17 cellular contexts compared by ENCODE assay signal in the genomic region with DNA sequence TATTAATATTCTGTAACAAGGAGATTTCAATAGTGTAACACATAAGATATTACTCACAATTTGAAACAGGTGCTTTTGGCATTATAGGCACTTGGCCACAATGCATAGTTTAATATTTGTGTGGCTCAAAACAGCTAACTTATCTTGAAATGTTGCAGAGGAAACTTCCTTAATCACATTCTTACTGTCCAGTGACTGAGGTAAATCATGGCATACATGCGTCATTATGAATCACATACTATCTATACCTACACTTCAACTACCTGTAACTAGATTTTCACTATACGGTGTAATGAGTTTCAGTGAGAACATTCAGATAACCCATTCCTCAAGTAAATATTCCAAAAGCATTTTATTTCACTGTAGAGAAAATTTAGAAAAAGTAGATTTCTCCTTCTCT.
A peak's percentile ranks its signal among the peaks of the same experiment; 100 is the strongest.
DNase-seq lines count a peak whose midpoint lies in the region; ATAC-seq, FAIRE-seq and TF ChIP-seq lines count a peak whose summit lies in the region.
"Had no signal": no experiment of that assay in that cellular context is flagged by ENCODE, and none has a peak within 500 bp of the region (broad histone marks: within the 10 kb centered on the region; RNA-seq: fewer than 3 reads in every experiment).

No MANE protein-coding gene starts in this region.

- DNase-seq in HTR-8/SVneo (ENCODE audit: insufficient read length, low spot score) = no peak
- peak; percentile 55 for DNase-seq in PC-3
- DNase-seq in bronchial epithelial cell (ENCODE audit: low read depth) = peak; percentile 67
- DNase-seq in smooth muscle cell (lab: John Stamatoyannopoulos, UW; ENCODE audit: unreplicated experiment) = no peak
- no peak for DNase-seq in activated CD8-positive, alpha-beta memory T cell treated with anti-CD3 and anti-CD28 coated beads, Interleukin-2, amount 50 U/mL, for 4 hours
- no peak for DNase-seq in anterior cingulate cortex (lab: John Stamatoyannopoulos, UW)
- DNase-seq: Calu3; CD8-positive, alpha-beta T cell; DMS79 treated with DMSO at 0.1 percent for 48 hours; GF-D8; GOT3; H7; HFFc6 had no signal

- H3K27ac ChIP-seq in PC-3 (ENCODE audit: low read length) (peak overlapping the region; percentile 72), smooth muscle cell (ENCODE audit: low read depth) (no peak overlapping the region)
- H3K27ac ChIP-seq: BLaER1 treated with 17β-estradiol and CSF1 and Interleukin-3, amounts not matched to agents 10 nM and 100 nM had no signal

- no peak overlapping the region for H3K4me3 Mint-ChIP-seq in stimulated activated memory B cell treated with anti-CD40 and anti-IgM and Interleukin-4, amounts not matched to agents 10 μg/mL and 1 μg/mL and 100 μg/mL, for 72 hours
- H3K4me3 Mint-ChIP-seq: B cell; CD8-positive, alpha-beta T cell; HFFc6 had no signal

- H3K9ac ChIP-seq in PC-3 (ENCODE audit: low read length) (peak overlapping the region; percentile 25; the same call in 1 of the 2 replicates), smooth muscle cell (ENCODE audit: low read depth) (no peak overlapping the region)
- H3K9ac ChIP-seq: BLaER1 treated with 17β-estradiol and CSF1 and Interleukin-3, amounts not matched to agents 10 nM and 100 nM had no signal

- ATAC-seq in PC-3 = no peak; the same call in 1 of the 2 replicates
- no peak for ATAC-seq in stimulated activated memory B cell treated with anti-CD40 and anti-IgM and Interleukin-4, amounts not matched to agents 10 μg/mL and 1 μg/mL and 100 μg/mL, for 72 hours
- ATAC-seq: CD8-positive, alpha-beta T cell; HCT116 had no signal

- no peaks in the 10 kb centered on the region for H3K79me2 ChIP-seq in PC-3 (ENCODE audit: low read length)
- no peaks in the 10 kb centered on the region for H3K79me2 ChIP-seq in smooth muscle cell (ENCODE audit: low read depth)

- H3K4me2 ChIP-seq in PC-3 (ENCODE audit: low read length) (peak overlapping the region; percentile 26; the same call in 1 of the 2 replicates), smooth muscle cell (no peak overlapping the region)
- H3K4me2 ChIP-seq: BLaER1 treated with 17β-estradiol and CSF1 and Interleukin-3, amounts not matched to agents 10 nM and 100 nM had no signal

- FAIRE-seq in HTR-8/SVneo (lab: Jason Lieb, UNC) (peak; percentile 13), bronchial epithelial cell (lab: Jason Lieb, UNC) (no peak)

- H3K36me3 ChIP-seq in PC-3 (ENCODE audit: low read depth, low read length) (no peaks in the 10 kb centered on the region), bronchial epithelial cell (ENCODE audit: control insufficient read depth, insufficient read depth, low read length) (no peaks in the 10 kb centered on the region), smooth muscle cell (ENCODE audit: low read depth) (no peaks in the 10 kb centered on the region)
- H3K36me3 ChIP-seq: BLaER1 treated with 17β-estradiol and CSF1 and Interleukin-3, amounts not matched to agents 10 nM and 100 nM had no signal

- H4K20me1 ChIP-seq in PC-3 (ENCODE audit: low read length) (no peaks in the 10 kb centered on the region), smooth muscle cell (ENCODE audit: low read depth) (peaks cover 37% of the 10 kb centered on the region)
- H4K20me1 ChIP-seq: BLaER1 treated with 17β-estradiol and CSF1 and Interleukin-3, amounts not matched to agents 10 nM and 100 nM had no signal

- H3K27ac Mint-ChIP-seq in stimulated activated memory B cell treated with anti-CD40 and anti-IgM and Interleukin-4, amounts not matched to agents 10 μg/mL and 1 μg/mL and 100 μg/mL, for 72 hours = peak overlapping the region; percentile 40
- H3K27ac Mint-ChIP-seq: B cell; CD8-positive, alpha-beta T cell; HFFc6 had no signal

- H3K27me3 Mint-ChIP-seq in stimulated activated memory B cell treated with anti-CD40 and anti-IgM and Interleukin-4, amounts not matched to agents 10 μg/mL and 1 μg/mL and 100 μg/mL, for 72 hours = no peaks in the 10 kb centered on the region
- H3K27me3 Mint-ChIP-seq: B cell had no signal

- H3K36me3 Mint-ChIP-seq in stimulated activated memory B cell treated with anti-CD40 and anti-IgM and Interleukin-4, amounts not matched to agents 10 μg/mL and 1 μg/mL and 100 μg/mL, for 72 hours = no peaks in the 10 kb centered on the region
- H3K36me3 Mint-ChIP-seq: CD8-positive, alpha-beta T cell had no signal

- BruUV-seq in PC-3 (replicated peaks; lab: Mats Ljungman, UMichigan) = no TSS peak

- POLR2A ChIA-PET in PC-3 (lab: Charles Lee; ENCODE audit: unreplicated experiment) = no interaction called here

- H2AFZ ChIP-seq in PC-3 (ENCODE audit: low read length) = no peak overlapping the region
- H2AFZ ChIP-seq in smooth muscle cell (ENCODE audit: low read depth) = no peak overlapping the region

- no peaks in the 10 kb centered on the region for H3K9me3 Mint-ChIP-seq in stimulated activated memory B cell treated with anti-CD40 and anti-IgM and Interleukin-4, amounts not matched to agents 10 μg/mL and 1 μg/mL and 100 μg/mL, for 72 hours
- H3K9me3 Mint-ChIP-seq: CD8-positive, alpha-beta T cell; HFFc6 had no signal

- no peaks in the 10 kb centered on the region for H3K9me2 ChIP-seq in PC-3 (replicated peaks; ENCODE audit: low read length)

- TF ChIP-seq CTCF in PC-3 (conservative IDR thresholded peaks at IDR 0.05; ENCODE audit: low read depth, low read length) = no peak
- TF ChIP-seq CTCF in bronchial epithelial cell (IDR thresholded peaks at IDR 0.05; ENCODE audit: insufficient read depth, low read length, severe bottlenecking) = no peak
- no peak for TF ChIP-seq CTCF in smooth muscle cell (IDR thresholded peaks at IDR 0.05; ENCODE audit: borderline replicate concordance, insufficient read depth, poor library complexity, severe bottlenecking)

- WGBS in smooth muscle cell (ENCODE audit: low lambda C conversion rate) = 94% methylated on average over 2 of the region's 2 CpGs

- CTCF ChIA-PET in PC-3 (lab: Charles Lee) = no interaction called here

- peaks cover 22% of the 10 kb centered on the region for H3K4me1 ChIP-seq in PC-3 (ENCODE audit: insufficient read depth, low read length)
- no peaks in the 10 kb centered on the region for H3K4me1 ChIP-seq in smooth muscle cell (ENCODE audit: low read depth)
- H3K4me1 ChIP-seq: BLaER1 treated with 17β-estradiol and CSF1 and Interleukin-3, amounts not matched to agents 10 nM and 100 nM had no signal

- no peaks in the 10 kb centered on the region for H3K9me3 ChIP-seq in PC-3 (ENCODE audit: low read length)
- no peaks in the 10 kb centered on the region for H3K9me3 ChIP-seq in smooth muscle cell (replicated peaks; ENCODE audit: low read depth)
- H3K9me3 ChIP-seq: BLaER1 treated with 17β-estradiol and CSF1 and Interleukin-3, amounts not matched to agents 10 nM and 100 nM had no signal

- no peaks in the 10 kb centered on the region for H3F3A ChIP-seq in PC-3 (ENCODE audit: low read length, unreplicated experiment)
- no peaks in the 10 kb centered on the region for H3F3A ChIP-seq in smooth muscle cell (ENCODE audit: low read depth)

- H3K4me3 ChIP-seq in PC-3 (ENCODE audit: low read length) = no peak overlapping the region
- no peak overlapping the region for H3K4me3 ChIP-seq in bronchial epithelial cell (ENCODE audit: low read depth, low read length)
- H3K4me3 ChIP-seq in smooth muscle cell = no peak overlapping the region
- H3K4me3 ChIP-seq: BLaER1 treated with 17β-estradiol and CSF1 and Interleukin-3, amounts not matched to agents 10 nM and 100 nM had no signal

- H3K27me3 ChIP-seq in PC-3 (ENCODE audit: low read length) = no peaks in the 10 kb centered on the region
- H3K27me3 ChIP-seq in bronchial epithelial cell (ENCODE audit: control insufficient read depth, insufficient read depth, low read length) = no peaks in the 10 kb centered on the region
- H3K27me3 ChIP-seq in smooth muscle cell (ENCODE audit: low read depth) = no peaks in the 10 kb centered on the region
- H3K27me3 ChIP-seq: BLaER1 treated with 17β-estradiol and CSF1 and Interleukin-3, amounts not matched to agents 10 nM and 100 nM had no signal

- H3K4me1 Mint-ChIP-seq in stimulated activated memory B cell treated with anti-CD40 and anti-IgM and Interleukin-4, amounts not matched to agents 10 μg/mL and 1 μg/mL and 100 μg/mL, for 72 hours = no peaks in the 10 kb centered on the region

- intact Hi-C loops in PC-3 (cut with micrococcal nuclease) = loop anchor here (5.0 kb wide), 1 partner anchor 48 kb away; no protein-coding TSS in a partner anchor

Comparison
In these comparisons a context has a peak if more than half of its experiments do, and no peak if none do; other contexts are left out.
1. DNase-seq: peak in PC-3 (single experiment) and bronchial epithelial cell (single experiment); none in HTR-8/SVneo (single experiment), smooth muscle cell (single experiment), activated CD8-positive, alpha-beta memory T cell treated with anti-CD3 and anti-CD28 coated beads, Interleukin-2, amount 50 U/mL, for 4 hours (single experiment) and anterior cingulate cortex (0 of 58).